ENCODE assay signal across 8 cellular contexts in the genomic region with DNA sequence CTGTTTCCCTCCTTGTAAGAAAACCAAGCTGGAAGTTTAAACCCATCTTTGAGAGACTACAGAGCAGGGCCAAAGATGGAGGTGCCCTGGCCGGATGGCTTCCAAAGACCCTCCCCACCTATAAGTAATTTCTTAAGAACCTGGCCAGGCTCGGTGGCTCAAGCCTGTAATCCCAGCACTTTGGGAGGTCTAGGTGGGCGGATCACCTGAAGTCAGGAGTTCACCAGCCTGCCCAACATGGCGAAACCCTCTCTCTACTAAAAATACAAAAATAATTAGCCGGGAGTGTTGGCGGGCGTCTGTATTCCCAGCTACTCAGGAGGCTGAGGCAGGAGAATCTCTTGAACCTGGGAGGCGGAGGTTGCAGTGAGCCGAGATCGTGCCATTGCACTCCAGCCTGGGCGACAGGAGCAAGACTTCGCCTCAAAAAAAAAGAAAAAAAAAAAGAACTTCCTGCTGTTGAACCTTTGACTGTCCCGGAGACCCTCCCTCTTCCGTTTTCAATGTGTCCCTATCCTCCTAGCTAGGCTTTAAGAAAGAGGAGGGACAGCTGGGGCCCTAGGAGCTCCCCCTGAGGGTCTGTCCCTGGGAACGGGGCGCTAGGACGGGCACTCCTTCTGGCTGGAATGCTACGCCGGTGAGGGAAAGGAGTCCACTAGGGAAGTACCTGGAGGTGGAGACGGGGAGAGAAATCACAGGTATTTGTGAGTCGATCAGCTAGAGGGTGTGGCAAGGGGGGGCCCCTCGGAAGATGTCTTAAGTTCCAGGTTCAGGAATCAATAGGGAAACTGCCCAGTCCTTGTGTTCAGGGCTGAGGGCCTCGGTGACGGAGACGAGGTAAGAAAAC. TPM values are rescaled to one million over a fixed set of nuclear protein-coding genes. Genes with fewer than 3 reads are reported as not detected.
DNase-seq lines count a peak whose midpoint lies in the region; ATAC-seq and TF ChIP-seq lines count a peak whose summit lies in the region.

No MANE protein-coding gene starts in this region.

- no peak for DNase-seq in Right ventricle myocardium inferior (ENCODE audit: missing footprints)
- no peak for DNase-seq in cardiac septum (ENCODE audit: low spot score)
- peak; percentile 91 for DNase-seq in HPDE6-E6E7 (ENCODE audit: extremely low spot score)
- peak; percentile 48 for DNase-seq in germinal center (ENCODE audit: low spot score)
- no peak for DNase-seq in osteocyte (ENCODE audit: extremely low spot score, unreplicated experiment)
- DNase-seq in mesenteric fat pad (ENCODE audit: low spot score): no peak
- DNase-seq in GOT3 (lab: John Stamatoyannopoulos, UW): no peak

- intact Hi-C loops in Right ventricle myocardium inferior (cut with DNase I): loop anchor here (2.0 to 10.0 kb wide), 2 partner anchors 41 to 239 kb away; partner anchors contain the start of gene TESK1
- intact Hi-C loops in cardiac septum (cut with DNase I): loop anchor here (5.0 kb wide), 1 partner anchor 39 kb away; the partner anchor contains the start of gene TESK1

- H3K9me3 Mint-ChIP-seq in osteocyte (ENCODE audit: unreplicated experiment): no peaks in the 10 kb centered on the region

- H3K27ac Mint-ChIP-seq in osteocyte (ENCODE audit: unreplicated experiment): peak overlapping the region; percentile 93

- no peaks in the 10 kb centered on the region for H3K36me3 Mint-ChIP-seq in osteocyte (ENCODE audit: unreplicated experiment)

- TF ChIP-seq CTCF in WI38 (IDR thresholded peaks at IDR 0.05; ENCODE audit: low read depth, low read length): no peak
- TF ChIP-seq CTCF in osteocyte (IDR thresholded peaks at IDR 0.05): no peak

- peak overlapping the region; percentile 65 for H3K4me3 ChIP-seq in WI38 (ENCODE audit: low read depth, low read length)

- peak overlapping the region; percentile 85 for H3K4me3 Mint-ChIP-seq in osteocyte (ENCODE audit: unreplicated experiment)

- ATAC-seq in Right ventricle myocardium inferior: peak; percentile 20

- peaks cover 9% of the 10 kb centered on the region for H3K4me1 Mint-ChIP-seq in osteocyte (ENCODE audit: unreplicated experiment)

- no peaks in the 10 kb centered on the region for H3K27me3 Mint-ChIP-seq in osteocyte (ENCODE audit: unreplicated experiment)

RNA-seq across cellular contexts. Expression of gene SIT1, which starts 4.8 kb away (rescaled TPM):
- not detected for total RNA-seq in Right ventricle myocardium inferior
- total RNA-seq in cardiac septum: not detected
- not detected in 2 replicates for total RNA-seq in osteocyte
- total RNA-seq in mesenteric fat pad: 1.3 TPM

RNA-seq across cellular contexts. Expression of gene RMRP, which starts 11.9 kb away (rescaled TPM):
- 15,747 TPM for total RNA-seq in Right ventricle myocardium inferior
- 10,677 TPM for total RNA-seq in cardiac septum
- 14,337 and 15,426 TPM in 2 replicates for total RNA-seq in osteocyte
- 19,106 TPM for total RNA-seq in mesenteric fat pad

RNA-seq across cellular contexts. Expression of gene CCDC107, which starts 12.1 kb away (rescaled TPM):
- total RNA-seq in Right ventricle myocardium inferior: 58.6 TPM
- 47.7 TPM for total RNA-seq in cardiac septum
- 30.0 and 31.3 TPM in 2 replicates for total RNA-seq in osteocyte
- total RNA-seq in mesenteric fat pad: 103 TPM

RNA-seq across cellular contexts. Expression of gene ARHGEF39, which starts 19.0 kb away (rescaled TPM):
- total RNA-seq in Right ventricle myocardium inferior: 0.22 TPM
- 0.48 TPM for total RNA-seq in cardiac septum
- total RNA-seq in osteocyte: 0.86 and 1.6 TPM in 2 replicates
- total RNA-seq in mesenteric fat pad: 0.58 TPM

RNA-seq across cellular contexts. Expression of gene CD72, which starts 27.7 kb away (rescaled TPM):
- total RNA-seq in Right ventricle myocardium inferior (0.89 TPM), cardiac septum (0.59 TPM), osteocyte (0.57 and 0.91 TPM in 2 replicates), mesenteric fat pad (7.0 TPM)

Comparison
In these comparisons a context has a peak if more than half of its experiments do, and no peak if none do; other contexts are left out.
1. DNase-seq: peak in HPDE6-E6E7 (single experiment) and germinal center (single experiment); none in Right ventricle myocardium inferior (single experiment), cardiac septum (single experiment), osteocyte (single experiment), mesenteric fat pad (single experiment) and GOT3 (single experiment).